8 cellular contexts compared by ENCODE assay signal in the genomic region with DNA sequence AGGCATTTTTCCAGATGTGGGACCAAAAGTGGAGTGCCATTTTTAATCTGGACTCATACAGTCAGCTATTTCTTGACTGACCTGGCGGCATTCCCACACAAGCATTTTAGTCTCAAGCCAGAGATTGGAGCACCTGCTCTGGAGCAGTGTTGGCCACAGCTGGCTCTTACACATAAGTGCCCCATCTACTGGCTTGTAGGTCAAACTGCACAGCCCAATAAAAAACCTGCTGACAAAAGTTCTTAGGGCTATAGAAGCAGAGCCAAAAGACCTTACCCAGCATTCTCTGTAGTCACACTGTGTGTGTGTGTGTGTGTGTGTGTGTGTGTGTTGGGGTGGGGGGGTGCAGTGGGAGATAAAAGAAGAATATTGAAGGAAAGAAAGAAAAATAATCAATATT. TPM values are rescaled to one million over a fixed set of nuclear protein-coding genes. Genes with fewer than 3 reads are reported as not detected.
DNase-seq lines count a peak whose midpoint lies in the region; ATAC-seq and TF ChIP-seq lines count a peak whose summit lies in the region.

No MANE protein-coding gene starts in this region.

- peak; percentile 35 for DNase-seq in A172 (ENCODE audit: low spot score)
- DNase-seq in GM12865 (ENCODE audit: low read depth), result peak; percentile 64
- peak; percentile 30 for DNase-seq in HEK293T (ENCODE audit: extremely low spot score)
- DNase-seq in NB4 (ENCODE audit: low read depth), result peak; percentile 52
- DNase-seq in central memory CD4-positive, alpha-beta T cell, result peak; percentile 3
- DNase-seq in psoas muscle, result no peak
- no peak for DNase-seq in mucosa of gallbladder (ENCODE audit: low spot score)
- DNase-seq in cortex of kidney (lab: John Stamatoyannopoulos, UW), result no peak

- H3K36me3 ChIP-seq in psoas muscle (ENCODE audit: insufficient read depth in 1 of 2, low read depth in 1 of 2), result no peaks in the 10 kb centered on the region

- no peak for ATAC-seq in psoas muscle

- CTCF ChIA-PET in HEK293T (lab: Yijun Ruan, JAX), result interaction anchor here (0.7 to 1.2 kb wide), 2 partner anchors 34 to 373 kb away, joined by 3 read pairs; no protein-coding TSS in a partner anchor

- POLR2A ChIA-PET in HEK293T (lab: Yijun Ruan, JAX), result no interaction called here

- 29 to 78% (median 40%) methylated on average over 1 of the region's 1 CpG for WGBS in psoas muscle, 3 donors

- no peaks in the 10 kb centered on the region for H3K9me3 ChIP-seq in psoas muscle

- intact Hi-C loops in psoas muscle (cut with DNase I), result no loop called here

- H3K4me1 ChIP-seq in psoas muscle, result no peaks in the 10 kb centered on the region

- TF ChIP-seq POLR2A in NB4 (IDR thresholded peaks at IDR 0.05; ENCODE audit: extremely low read depth, insufficient read length), result no peak

- H3K27ac ChIP-seq in psoas muscle, result no peak overlapping the region

- H3K27me3 ChIP-seq in psoas muscle (ENCODE audit: insufficient read depth in 3 of 3, low read length in 2 of 3), result peaks cover 0 to 3% (median 2%) of the 10 kb centered on the region in 3 donors

- H3K4me3 ChIP-seq in GM12865 (ENCODE audit: low read depth, low read length) (no peak overlapping the region), NB4 (ENCODE audit: low read depth, low read length) (no peak overlapping the region), psoas muscle (no peak overlapping the region)

- TF ChIP-seq CTCF in GM12865 (IDR thresholded peaks at IDR 0.05; ENCODE audit: insufficient read depth, low read depth, low read length, missing control alignments), result peak; percentile 59
- peak; percentile 58 for TF ChIP-seq CTCF in NB4 (IDR thresholded peaks at IDR 0.05; ENCODE audit: low read depth, low read length)
- peak; percentile 12 for TF ChIP-seq CTCF in psoas muscle (IDR thresholded peaks at IDR 0.05)

TF ChIP-seq in HEK293T, 16 proteins besides CTCF, POLR2A, EP300 and RAD21:
- TF ChIP-seq SUZ12 (IDR thresholded peaks at IDR 0.05), result no peak
- no peak for TF ChIP-seq CTBP1 (IDR thresholded peaks at IDR 0.05; ENCODE audit: borderline replicate concordance)
TF ChIP-seq in HEK293T: peak in this region for 0.

RNA-seq across cellular contexts. Expression of a gene that starts 38.6 kb away (rescaled TPM):
- 52.8 and 63.1 TPM in 2 replicates for total RNA-seq in A172 (2014; rRNA removed; shearing (Covaris generic))
- total RNA-seq in psoas muscle (10 to 100 TPM; 51.5 to 69.5 (median 63.8) TPM), mucosa of gallbladder (71.2 TPM)
- 10 to 100 TPM; 17.6 to 44.8 (median 19.2) TPM for polyA plus RNA-seq in psoas muscle

Comparison
In these comparisons a context has a peak if more than half of its experiments do, and no peak if none do; other contexts are left out.
1. DNase-seq: peak in A172 (single experiment), GM12865 (single experiment), HEK293T (single experiment), NB4 (single experiment) and central memory CD4-positive, alpha-beta T cell (single experiment); none in psoas muscle (0 of 2), mucosa of gallbladder (single experiment) and cortex of kidney (single experiment).
2. Peak in every context shown above with its lines, with median percentiles within 50 percentile points of each other: CTCF ChIP-seq.